ENCODE assay signal across 32 cellular contexts in genomic region chr18:78495550-78495949, GRCh38.
DNase-seq lines count a peak whose midpoint lies in the region; ATAC-seq and TF ChIP-seq lines count a peak whose summit lies in the region.
"Had no signal": no experiment of that assay in that cellular context is flagged by ENCODE, and none has a peak within 500 bp of the region (broad histone marks: within the 10 kb centered on the region; RNA-seq: fewer than 3 reads in every experiment).

No MANE protein-coding gene starts in this region.

- H3K4me1 ChIP-seq in RWPE2 (ENCODE audit: insufficient read depth, poor library complexity, severe bottlenecking), result no peaks in the 10 kb centered on the region
- no peaks in the 10 kb centered on the region for H3K4me1 ChIP-seq in neuronal stem cell (ENCODE audit: control insufficient read depth in 2 of 2, insufficient read depth in 1 of 2, low read depth in 1 of 2, low read length in 2 of 2)
- peaks cover 8% of the 10 kb centered on the region for H3K4me1 ChIP-seq in vagina
- no peaks in the 10 kb centered on the region for H3K4me1 ChIP-seq in Karpas-422 (ENCODE audit: low read length)
- H3K4me1 ChIP-seq in left ventricle myocardium inferior, result no peaks in the 10 kb centered on the region
- H3K4me1 ChIP-seq: A549; BE2C; BLaER1; BLaER1 treated with 17β-estradiol and CSF1 and Interleukin-3, amounts not matched to agents 10 nM and 100 nM; Caco-2 had no signal

- H3K36me3 ChIP-seq in RWPE2 (ENCODE audit: low read depth) (no peaks in the 10 kb centered on the region), neuronal stem cell (replicated peaks in 1 of 2; ENCODE audit: control insufficient read depth in 2 of 2, insufficient read depth in 2 of 2, low read length in 2 of 2) (no peaks in the 10 kb centered on the region), vagina (no peaks in the 10 kb centered on the region), Karpas-422 (ENCODE audit: insufficient read depth, low read length) (no peaks in the 10 kb centered on the region), left ventricle myocardium inferior (no peaks in the 10 kb centered on the region)
- H3K36me3 ChIP-seq: BE2C; BLaER1; BLaER1 treated with 17β-estradiol and CSF1 and Interleukin-3, amounts not matched to agents 10 nM and 100 nM had no signal

- intact Hi-C loops in vagina (cut with DNase I), result no loop called here
- intact Hi-C loops in left ventricle myocardium inferior (cut with micrococcal nuclease), result no loop called here

- DNase-seq in RWPE2 (ENCODE audit: low spot score), result peak; percentile 5
- DNase-seq in coronary artery (ENCODE audit: low spot score), result peak; percentile 26
- DNase-seq in neuronal stem cell (ENCODE audit: low spot score), result no peak
- no peak for DNase-seq in vagina (ENCODE audit: extremely low spot score in 2 of 2)
- DNase-seq in Karpas-422, result no peak
- DNase-seq in left ventricle myocardium inferior, result no peak
- no peak for DNase-seq in activated gamma-delta T cell treated with Interleukin-2 at 50 U/mL for 16 hours
- DNase-seq: 8988T; ACHN; AML-193; BE2C; Caco-2; Calu3; CD4-positive, alpha-beta memory T cell; CD4-positive, alpha-beta T cell; CD4-positive, CD25-positive, alpha-beta regulatory T cell; CD8-positive, alpha-beta memory T cell; CD8-positive, alpha-beta T cell; COR-L47; DMS 273 treated with DMSO at 0.1 percent for 48 hours; DMS153; DMS53; DMS79; DMS79 treated with DMSO at 0.1 percent for 48 hours; DND-41; EL had no signal

- H2AK5ac ChIP-seq in neuronal stem cell (ENCODE audit: low read depth, low read length), result peak overlapping the region; percentile 95

- WGBS in neuronal stem cell (ENCODE audit: extremely low coverage in 2 of 2, insufficient read length in 2 of 2, insufficient replicate concordance in 1 of 2), 2 donors, result no CpG with 5 or more reads among the region's 14 CpGs

- H3K4me2 ChIP-seq in neuronal stem cell (ENCODE audit: insufficient read depth, low read length, poor library complexity, severe bottlenecking) (no peak overlapping the region), Karpas-422 (ENCODE audit: low read depth, low read length, poor library complexity, severe bottlenecking) (no peak overlapping the region)
- H3K4me2 ChIP-seq: A549; BLaER1; BLaER1 treated with 17β-estradiol and CSF1 and Interleukin-3, amounts not matched to agents 10 nM and 100 nM had no signal

- H3K4ac ChIP-seq in neuronal stem cell (ENCODE audit: low read length), result no peak overlapping the region

- peak overlapping the region; percentile 11 for H3K18ac ChIP-seq in neuronal stem cell (ENCODE audit: low read length)

- no peak overlapping the region for H3K27ac ChIP-seq in RWPE2 (ENCODE audit: poor library complexity, severe bottlenecking)
- no peak overlapping the region for H3K27ac ChIP-seq in coronary artery
- no peak overlapping the region for H3K27ac ChIP-seq in neuronal stem cell (replicated peaks; ENCODE audit: low read length)
- H3K27ac ChIP-seq in vagina, result peak overlapping the region; percentile 13
- H3K27ac ChIP-seq in Karpas-422 (ENCODE audit: low read length), result no peak overlapping the region
- H3K27ac ChIP-seq in left ventricle myocardium inferior (replicated peaks), result no peak overlapping the region
- H3K27ac ChIP-seq: 22Rv1, A549, BLaER1, C4-2B had no signal

- peaks cover 4% of the 10 kb centered on the region for H3K79me1 ChIP-seq in neuronal stem cell (ENCODE audit: low read depth, low read length)

- H3K27me3 ChIP-seq in RWPE2 (ENCODE audit: insufficient read depth, poor library complexity, severe bottlenecking) (no peaks in the 10 kb centered on the region), neuronal stem cell (ENCODE audit: control insufficient read depth in 3 of 3, insufficient read depth in 3 of 3, low read depth in 1 of 3, low read length in 3 of 3) (no peaks in the 10 kb centered on the region), vagina (no peaks in the 10 kb centered on the region), Karpas-422 (ENCODE audit: low read length) (no peaks in the 10 kb centered on the region), left ventricle myocardium inferior (ENCODE audit: low read depth) (no peaks in the 10 kb centered on the region)
- H3K27me3 ChIP-seq: BE2C; BLaER1; BLaER1 treated with 17β-estradiol and CSF1 and Interleukin-3, amounts not matched to agents 10 nM and 100 nM had no signal

- ATAC-seq in RWPE2 (ENCODE audit: low read depth) (no peak), GM18858 (IDR thresholded peaks at IDR 0.05; ENCODE audit: unreplicated experiment) (no peak)
- ATAC-seq: A549; CD8-positive, alpha-beta T cell had no signal

- no peak overlapping the region for H3K14ac ChIP-seq in neuronal stem cell (ENCODE audit: low read length)

- no peak overlapping the region for H4K8ac ChIP-seq in neuronal stem cell (ENCODE audit: low read depth, low read length)

- no peak overlapping the region for H3K4me3 ChIP-seq in RWPE2 (ENCODE audit: severe bottlenecking)
- no peak overlapping the region for H3K4me3 ChIP-seq in coronary artery
- H3K4me3 ChIP-seq in neuronal stem cell (ENCODE audit: low read length in 2 of 2), result no peak overlapping the region
- H3K4me3 ChIP-seq in vagina, result no peak overlapping the region
- H3K4me3 ChIP-seq in Karpas-422 (ENCODE audit: low read length), result no peak overlapping the region
- no peak overlapping the region for H3K4me3 ChIP-seq in left ventricle myocardium inferior
- H3K4me3 ChIP-seq: A549; BLaER1; BLaER1 treated with 17β-estradiol and CSF1 and Interleukin-3, amounts not matched to agents 10 nM and 100 nM had no signal

- no peak overlapping the region for H2BK120ac ChIP-seq in neuronal stem cell (ENCODE audit: low read depth, low read length)

- H4K20me1 ChIP-seq in Karpas-422 (ENCODE audit: insufficient read depth, low read depth, low read length), result no peaks in the 10 kb centered on the region
- H4K20me1 ChIP-seq: BLaER1; BLaER1 treated with 17β-estradiol and CSF1 and Interleukin-3, amounts not matched to agents 10 nM and 100 nM had no signal

- no peak overlapping the region for H3K23ac ChIP-seq in neuronal stem cell (ENCODE audit: low read depth, low read length, poor library complexity)

- H3K9ac ChIP-seq in neuronal stem cell (ENCODE audit: low read depth, low read length, poor library complexity) (no peak overlapping the region), Karpas-422 (ENCODE audit: low read length) (no peak overlapping the region)
- H3K9ac ChIP-seq: BLaER1; BLaER1 treated with 17β-estradiol and CSF1 and Interleukin-3, amounts not matched to agents 10 nM and 100 nM had no signal

- no peaks in the 10 kb centered on the region for H3K79me2 ChIP-seq in Karpas-422 (ENCODE audit: low read length)

- no peak overlapping the region for H2BK12ac ChIP-seq in neuronal stem cell (ENCODE audit: low read length)

- H4K91ac ChIP-seq in neuronal stem cell (ENCODE audit: low read depth, low read length, poor library complexity), result peak overlapping the region; percentile 53

- H2BK5ac ChIP-seq in neuronal stem cell (ENCODE audit: low read length), result no peak overlapping the region

- peak overlapping the region; percentile 96 for H2BK15ac ChIP-seq in neuronal stem cell (ENCODE audit: low read length)

- no peak for TF ChIP-seq CTCF in RWPE2 (IDR thresholded peaks at IDR 0.05; ENCODE audit: poor library complexity, severe bottlenecking)
- TF ChIP-seq CTCF in coronary artery (IDR thresholded peaks at IDR 0.05), result no peak
- no peak for TF ChIP-seq CTCF in vagina (IDR thresholded peaks at IDR 0.05)
- TF ChIP-seq CTCF in left ventricle myocardium inferior (IDR thresholded peaks at IDR 0.05; ENCODE audit: borderline replicate concordance), result no peak

- no peaks in the 10 kb centered on the region for H3K9me2 ChIP-seq in Karpas-422 (replicated peaks; ENCODE audit: insufficient read depth, low read length)

- H3K9me3 ChIP-seq in RWPE2 (ENCODE audit: severe bottlenecking) (peaks cover 3% of the 10 kb centered on the region), neuronal stem cell (replicated peaks in 1 of 2; ENCODE audit: control insufficient read depth in 2 of 2, insufficient read depth in 1 of 2, low read depth in 1 of 2, low read length in 2 of 2) (peaks cover 2 to 3% of the 10 kb centered on the region in 2 donors), vagina (no peaks in the 10 kb centered on the region), Karpas-422 (ENCODE audit: low read length) (peaks cover 5% of the 10 kb centered on the region), left ventricle myocardium inferior (replicated peaks) (peaks cover 16% of the 10 kb centered on the region)
- H3K9me3 ChIP-seq: A549, BE2C, Caco-2 had no signal

- H2AFZ ChIP-seq in neuronal stem cell (ENCODE audit: low read length), result no peak overlapping the region
- no peak overlapping the region for H2AFZ ChIP-seq in Karpas-422 (ENCODE audit: low read length)

- no peak for TF ChIP-seq POLR2A in vagina (IDR thresholded peaks at IDR 0.05)

Comparison
In these comparisons a context has a peak if more than half of its experiments do, and no peak if none do; other contexts are left out.
1. DNase-seq: peak in RWPE2 (single experiment) and coronary artery (single experiment); none in neuronal stem cell (single experiment), vagina (0 of 2), Karpas-422 (single experiment), left ventricle myocardium inferior (single experiment) and activated gamma-delta T cell treated with Interleukin-2 at 50 U/mL for 16 hours (single experiment).